8 cellular contexts compared by ENCODE assay signal in genomic region chr12:110349521-110350151, GRCh38. TPM values are rescaled to one million over a fixed set of nuclear protein-coding genes. Genes with fewer than 3 reads are reported as not detected.
A peak's percentile ranks its signal among the peaks of the same experiment; 100 is the strongest.
DNase-seq lines count a peak whose midpoint lies in the region; ATAC-seq and TF ChIP-seq lines count a peak whose summit lies in the region.

No MANE protein-coding gene starts in this region.

- no peaks in the 10 kb centered on the region for H3K27me3 ChIP-seq in transverse colon

- no peaks in the 10 kb centered on the region for H3K9me3 ChIP-seq in transverse colon

- no peak for TF ChIP-seq POLR2A in transverse colon (IDR thresholded peaks at IDR 0.05)

- H3K36me3 ChIP-seq in transverse colon = peaks cover 0 to 37% (median 17%) of the 10 kb centered on the region in 4 donors

- no peak for TF ChIP-seq CTCF in transverse colon (IDR thresholded peaks at IDR 0.05)

- TF ChIP-seq EP300 in transverse colon (IDR thresholded peaks at IDR 0.05; ENCODE audit: low read depth) = no peak

- peak; percentile 21 for DNase-seq in activated CD4-positive, alpha-beta T cell treated with anti-CD3 and anti-CD28 coated beads for 1 hour
- DNase-seq in stimulated activated CD4-positive, alpha-beta T cell treated with anti-CD3 and anti-CD28 coated beads, Interleukin-2, amount 100 ng/mL, for 4 hours (ENCODE audit: low read depth) = peak; percentile 48
- no peak for DNase-seq in transverse colon
- DNase-seq in iPS-NIHi11 (ENCODE audit: low spot score) = no peak
- no peak for DNase-seq in mucosa of gallbladder (ENCODE audit: low spot score)
- no peak for DNase-seq in inferior parietal cortex (ENCODE audit: extremely low spot score)

- intact Hi-C loops in transverse colon (cut with DNase I; ENCODE audit: low total_unique reads) = no loop called here

- peaks cover 0 to 2% (median 0%) of the 10 kb centered on the region in 4 donors for H3K4me1 ChIP-seq in transverse colon

- in situ Hi-C loops in transverse colon (cut with MboI; ENCODE audit: low pct_ligation_motif_present in 1 of 4, low pct_unique_long_range_greater_than_20kb in 1 of 4, low sequenced_read_pairs in 3 of 4) = no loop called here

- no peak overlapping the region for H3K4me3 ChIP-seq in transverse colon

- peak; percentile 78 for ATAC-seq in GM18868 (IDR thresholded peaks at IDR 0.05; ENCODE audit: unreplicated experiment)

- WGBS in transverse colon (ENCODE audit: low coverage in 1 of 2), 2 donors = 59 to 100% methylated on average over 1 to 12 of the region's 12 CpGs

- H3K27ac ChIP-seq in cingulate gyrus (ENCODE audit: low read depth, low read length) = peak overlapping the region; percentile 4
- H3K27ac ChIP-seq in transverse colon = no peak overlapping the region

RNA-seq across cellular contexts. Expression of gene ANAPC7, which starts 53.9 kb away (rescaled TPM):
- total RNA-seq in transverse colon (100 to 1,000 TPM in 1 of 4 donors, 10 to 100 TPM in 3; 16.8 to 127 (median 31.4) TPM), mucosa of gallbladder (43.0 TPM)

Comparison
In these comparisons a context has a peak if more than half of its experiments do, and no peak if none do; other contexts are left out.
1. DNase-seq: peak in activated CD4-positive, alpha-beta T cell treated with anti-CD3 and anti-CD28 coated beads for 1 hour (single experiment) and stimulated activated CD4-positive, alpha-beta T cell treated with anti-CD3 and anti-CD28 coated beads, Interleukin-2, amount 100 ng/mL, for 4 hours (single experiment); none in transverse colon (single experiment), iPS-NIHi11 (single experiment), mucosa of gallbladder (single experiment) and inferior parietal cortex (single experiment).